In genomic region chr18:23784811-23785245, GRCh38 we compare ENCODE assay signal across 13 cellular contexts.
A peak's percentile ranks its signal among the peaks of the same experiment; 100 is the strongest.
DNase-seq lines count a peak whose midpoint lies in the region; ATAC-seq and TF ChIP-seq lines count a peak whose summit lies in the region.
"Had no signal": no experiment of that assay in that cellular context is flagged by ENCODE, and none has a peak within 500 bp of the region (broad histone marks: within the 10 kb centered on the region; RNA-seq: fewer than 3 reads in every experiment).

No MANE protein-coding gene starts in this region.

- no peak for TF ChIP-seq RAD21 in SK-N-SH (IDR thresholded peaks at IDR 0.05; ENCODE audit: low read length)

- no peaks in the 10 kb centered on the region for H3F3A ChIP-seq in SK-N-SH (replicated peaks; ENCODE audit: insufficient read depth)

- no peak overlapping the region for H3K9ac ChIP-seq in SK-N-SH

- intact Hi-C loops in dorsolateral prefrontal cortex (cut with DNase I), result no loop called here

- H3K9me3 ChIP-seq in SK-N-SH, result no peaks in the 10 kb centered on the region

- WGBS in SK-N-SH (ENCODE audit: low lambda C conversion rate), result 13% methylated on average over 1 of the region's 1 CpG

- DNase-seq in DMS53 (lab: John Stamatoyannopoulos, UW), result peak; percentile 8
- DNase-seq in DMS53 treated with DMSO at 0.1 percent for 48 hours (lab: John Stamatoyannopoulos, UW; ENCODE audit: unreplicated experiment), result no peak
- no peak for DNase-seq in SK-N-SH
- DNase-seq in fibroblast of villous mesenchyme (ENCODE audit: low read depth), result peak; percentile 51
- peak; percentile 77 for DNase-seq in stromal cell of bone marrow (ENCODE audit: low read depth)
- DNase-seq in dorsolateral prefrontal cortex, result no peak
- no peak for DNase-seq in MV-4-11 (lab: John Stamatoyannopoulos, UW)
- DNase-seq: naive B cell; NCI-H1436 treated with DMSO at 0.1 percent for 48 hours; stimulated activated CD4-positive, alpha-beta T cell treated with anti-CD3 and anti-CD28 coated beads, Interleukin-12 subunit alpha, Interleukin-12 subunit beta, amount 100 ng/mL, for 4 hours had no signal

- TF ChIP-seq EP300 in SK-N-SH (IDR thresholded peaks at IDR 0.05; ENCODE audit: borderline replicate concordance in 1 of 2, low read depth in 1 of 2, low read length in 1 of 2), result no peak

- CTCF ChIA-PET in SK-N-SH (lab: Yijun Ruan, JAX), result no interaction called here

- POLR2A ChIA-PET in SK-N-SH (lab: Yijun Ruan, JAX), result no interaction called here

- H4K20me1 ChIP-seq in SK-N-SH (ENCODE audit: insufficient read depth), result no peaks in the 10 kb centered on the region

- H3K4me3 ChIP-seq in SK-N-SH (ENCODE audit: low read depth in 2 of 2, low read length in 1 of 2), result no peak overlapping the region
- H3K4me3 ChIP-seq in fibroblast of villous mesenchyme (ENCODE audit: low read depth, low read length), result no peak overlapping the region
- H3K4me3 ChIP-seq in dorsolateral prefrontal cortex, result no peak overlapping the region
- H3K4me3 ChIP-seq: hepatocyte had no signal

- no peak overlapping the region for H2AFZ ChIP-seq in SK-N-SH (ENCODE audit: low read depth)
- H2AFZ ChIP-seq: hepatocyte had no signal

- no peaks in the 10 kb centered on the region for H3K27me3 ChIP-seq in SK-N-SH (ENCODE audit: insufficient read depth)
- H3K27me3 ChIP-seq in dorsolateral prefrontal cortex, result no peaks in the 10 kb centered on the region
- H3K27me3 ChIP-seq: hepatocyte had no signal

- no peaks in the 10 kb centered on the region; a peak in 1 of 4 replicates for H3K4me1 ChIP-seq in SK-N-SH (ENCODE audit: control insufficient read depth in 1 of 2, insufficient read depth in 2 of 2, low read depth in 1 of 2, low read length in 1 of 2)

- no peak for TF ChIP-seq CTCF in SK-N-SH (IDR thresholded peaks at IDR 0.05)
- no peak for TF ChIP-seq CTCF in fibroblast of villous mesenchyme (IDR thresholded peaks at IDR 0.05; ENCODE audit: insufficient read depth, low read depth, low read length)
- no peak for TF ChIP-seq CTCF in dorsolateral prefrontal cortex (IDR thresholded peaks at IDR 0.05 in 54 of 56, conservative IDR thresholded peaks at IDR 0.05 in 2 of 56; ENCODE audit: low read depth in 1 of 56, partially characterized antibody in 56 of 56)

- no peaks in the 10 kb centered on the region for H3K9me2 ChIP-seq in SK-N-SH

- H3K27ac ChIP-seq in SK-N-SH (ENCODE audit: low read depth in 2 of 2, low read length in 1 of 2) (no peak overlapping the region), dorsolateral prefrontal cortex (no peak overlapping the region)
- H3K27ac ChIP-seq: 22Rv1, hepatocyte had no signal

- no peak for ATAC-seq in HG03432 (IDR thresholded peaks at IDR 0.05; ENCODE audit: unreplicated experiment)

- H3K4me2 ChIP-seq in SK-N-SH, result no peak overlapping the region
- H3K4me2 ChIP-seq: hepatocyte had no signal

- H3K36me3 ChIP-seq in SK-N-SH (replicated peaks in 1 of 2; ENCODE audit: control insufficient read depth in 1 of 2, insufficient read depth in 2 of 2, low read length in 1 of 2), result no peaks in the 10 kb centered on the region

- no peaks in the 10 kb centered on the region for H3K79me2 ChIP-seq in SK-N-SH (ENCODE audit: insufficient read depth)
- H3K79me2 ChIP-seq: hepatocyte had no signal

TF ChIP-seq in SK-N-SH, 30 proteins besides CTCF, POLR2A, EP300 and RAD21:
- TF ChIP-seq NFIC (IDR thresholded peaks at IDR 0.05; ENCODE audit: borderline replicate concordance) (no peak), SMC3 (IDR thresholded peaks at IDR 0.05; ENCODE audit: low read depth, low read length) (no peak), RFX5 (IDR thresholded peaks at IDR 0.05; ENCODE audit: low read length) (no peak), FOXJ3 (CRISPR knock-in tag; IDR thresholded peaks at IDR 0.05) (no peak), TAF1 (IDR thresholded peaks at IDR 0.05; ENCODE audit: borderline replicate concordance, low read depth, low read length) (no peak), TEAD4 (IDR thresholded peaks at IDR 0.05; ENCODE audit: borderline replicate concordance, insufficient read depth) (no peak), CHD2 (IDR thresholded peaks at IDR 0.05; ENCODE audit: low read length, partially characterized antibody) (no peak), FOSL2 (IDR thresholded peaks at IDR 0.05; ENCODE audit: borderline replicate concordance, low read depth) (peak; percentile 23; the same call in 1 of the 2 replicates), ZBTB33 (IDR thresholded peaks at IDR 0.05; ENCODE audit: borderline replicate concordance, low read depth) (no peak), NRF1 (IDR thresholded peaks at IDR 0.05; ENCODE audit: low read depth, low read length) (no peak), TCF12 (IDR thresholded peaks at IDR 0.05) (no peak), GABPA (IDR thresholded peaks at IDR 0.05; ENCODE audit: low read depth) (no peak), JUND (IDR thresholded peaks at IDR 0.05) (no peak), MEF2A (IDR thresholded peaks at IDR 0.05; ENCODE audit: borderline replicate concordance, low read depth) (no peak), EZH2phosphoT487 (IDR thresholded peaks at IDR 0.05; ENCODE audit: borderline replicate concordance, low read depth) (no peak), ELF1 (IDR thresholded peaks at IDR 0.05) (peak; percentile 28; the same call in 1 of the 2 replicates)

Comparison
In these comparisons a context has a peak if more than half of its experiments do, and no peak if none do; other contexts are left out.
1. DNase-seq: peak in DMS53 (single experiment), fibroblast of villous mesenchyme (single experiment) and stromal cell of bone marrow (single experiment); none in DMS53 treated with DMSO at 0.1 percent for 48 hours (single experiment), SK-N-SH (single experiment), dorsolateral prefrontal cortex (0 of 10) and MV-4-11 (single experiment).